Comparison of ENCODE assay signal across 3 cellular contexts in genomic region chr5:179803651-179804598, GRCh38.
A peak's percentile ranks its signal among the peaks of the same experiment; 100 is the strongest.
TF ChIP-seq lines count a peak whose summit lies in the region.

No MANE protein-coding gene starts in this region.

TF ChIP-seq in SK-N-SH, 30 proteins besides CTCF, POLR2A, EP300 and RAD21:
- TF ChIP-seq MAX (IDR thresholded peaks at IDR 0.05; ENCODE audit: low read depth) (0 out of 2 replicates have a peak, but pooled peaks have one; percentile 22), USF2 (IDR thresholded peaks at IDR 0.05; ENCODE audit: borderline replicate concordance, low read depth, low read length) (no peak), PBX3 (IDR thresholded peaks at IDR 0.05) (no peak)

TF ChIP-seq in SK-N-SH treated with all-trans-retinoic acid at 6 μM for 48 hours, 23 proteins besides CTCF, POLR2A, EP300 and RAD21:
- TF ChIP-seq ZNF565 (CRISPR knock-in tag; conservative IDR thresholded peaks at IDR 0.05; ENCODE audit: low read depth) (no peak), ESRRG (CRISPR knock-in tag; IDR thresholded peaks at IDR 0.05) (no peak), RARB (CRISPR knock-in tag; IDR thresholded peaks at IDR 0.05) (no peak), PATZ1 (CRISPR knock-in tag; IDR thresholded peaks at IDR 0.05; ENCODE audit: borderline replicate concordance) (no peak), TOX (CRISPR knock-in tag; IDR thresholded peaks at IDR 0.05; ENCODE audit: borderline replicate concordance) (no peak), BACH2 (CRISPR knock-in tag; IDR thresholded peaks at IDR 0.05; ENCODE audit: borderline replicate concordance) (no peak), ARNTL (CRISPR knock-in tag; IDR thresholded peaks at IDR 0.05; ENCODE audit: borderline replicate concordance, low read depth) (no peak), CREB5 (CRISPR knock-in tag; IDR thresholded peaks at IDR 0.05; ENCODE audit: low read depth) (no peak)

TF ChIP-seq in H1, 55 proteins besides CTCF, POLR2A, EP300 and RAD21:
- TF ChIP-seq EZH2 (IDR thresholded peaks at IDR 0.05; ENCODE audit: low read depth, low read length, severe bottlenecking) (no peak), USF2 (IDR thresholded peaks at IDR 0.05; ENCODE audit: low read length) (no peak), SP2 (IDR thresholded peaks at IDR 0.05; ENCODE audit: low read length) (no peak), CREB1 (IDR thresholded peaks at IDR 0.05) (no peak), CHD1 (IDR thresholded peaks at IDR 0.05; ENCODE audit: low read depth, low read length) (no peak), BACH1 (IDR thresholded peaks at IDR 0.05; ENCODE audit: low read length) (no peak), SAP30 (IDR thresholded peaks at IDR 0.05; ENCODE audit: insufficient read depth, insufficient replicate concordance, low read length) (no peak), CBX8 (IDR thresholded peaks at IDR 0.05; ENCODE audit: borderline replicate concordance, low read depth, low read length) (no peak), GTF2F1 (IDR thresholded peaks at IDR 0.05; ENCODE audit: borderline replicate concordance, low read depth, low read length) (no peak)
TF ChIP-seq in H1: peak in this region for 0.
